ENCODE assay signal across 13 cellular contexts in genomic region chr15:61064653-61065052, GRCh38.
"Had no signal": no experiment of that assay in that cellular context is flagged by ENCODE, and none has a peak within 500 bp of the region (broad histone marks: within the 10 kb centered on the region; RNA-seq: fewer than 3 reads in every experiment).

No MANE protein-coding gene starts in this region.

- FAIRE-seq: colon had no signal

- H3K9me3 ChIP-seq: psoas muscle, sigmoid colon, uterus had no signal

- H3K4me3 Mint-ChIP-seq: memory B cell; natural killer cell treated with Interleukin-12 subunit alpha and Interleukin-12 subunit beta and Interleukin-15 and Interleukin-18, amount 100 ng/mL, for 72 hours; T-helper 2 cell treated with Interferon-gamma antibody and Interleukin-4, amounts not matched to agents 5 μg/mL and 100 μg/mL, for 36 hours had no signal

- H3K27ac ChIP-seq: cardiac muscle cell, psoas muscle, sigmoid colon, uterus had no signal

- H3K27me3 ChIP-seq: cardiac muscle cell, sigmoid colon, uterus had no signal

- H3K27ac Mint-ChIP-seq: memory B cell; natural killer cell treated with Interleukin-12 subunit alpha and Interleukin-12 subunit beta and Interleukin-15 and Interleukin-18, amount 100 ng/mL, for 72 hours; T-helper 2 cell treated with Interferon-gamma antibody and Interleukin-4, amounts not matched to agents 5 μg/mL and 100 μg/mL, for 36 hours had no signal

- H3K4me3 ChIP-seq: cardiac muscle cell, psoas muscle, sigmoid colon, uterus had no signal

- H3K4me1 Mint-ChIP-seq: memory B cell had no signal

- H3K36me3 ChIP-seq: cardiac muscle cell, sigmoid colon, uterus had no signal

- H3K9me3 Mint-ChIP-seq: natural killer cell treated with Interleukin-12 subunit alpha and Interleukin-12 subunit beta and Interleukin-15 and Interleukin-18, amount 100 ng/mL, for 72 hours; T-helper 2 cell treated with Interferon-gamma antibody and Interleukin-4, amounts not matched to agents 5 μg/mL and 100 μg/mL, for 36 hours had no signal

- H3K36me3 Mint-ChIP-seq: memory B cell; natural killer cell treated with Interleukin-12 subunit alpha and Interleukin-12 subunit beta and Interleukin-15 and Interleukin-18, amount 100 ng/mL, for 72 hours had no signal

- H3K4me1 ChIP-seq: uterus had no signal

- DNase-seq: activated CD4-positive, alpha-beta T cell treated with anti-CD3 and anti-CD28 coated beads for 1 hour; activated CD4-positive, alpha-beta T cell treated with anti-CD3 and anti-CD28 coated beads, Interleukin-2, amount 50 U/mL, for 48 hours; aorta; foreskin melanocyte; occipital lobe; psoas muscle; sigmoid colon; uterus had no signal
